In the genomic region with DNA sequence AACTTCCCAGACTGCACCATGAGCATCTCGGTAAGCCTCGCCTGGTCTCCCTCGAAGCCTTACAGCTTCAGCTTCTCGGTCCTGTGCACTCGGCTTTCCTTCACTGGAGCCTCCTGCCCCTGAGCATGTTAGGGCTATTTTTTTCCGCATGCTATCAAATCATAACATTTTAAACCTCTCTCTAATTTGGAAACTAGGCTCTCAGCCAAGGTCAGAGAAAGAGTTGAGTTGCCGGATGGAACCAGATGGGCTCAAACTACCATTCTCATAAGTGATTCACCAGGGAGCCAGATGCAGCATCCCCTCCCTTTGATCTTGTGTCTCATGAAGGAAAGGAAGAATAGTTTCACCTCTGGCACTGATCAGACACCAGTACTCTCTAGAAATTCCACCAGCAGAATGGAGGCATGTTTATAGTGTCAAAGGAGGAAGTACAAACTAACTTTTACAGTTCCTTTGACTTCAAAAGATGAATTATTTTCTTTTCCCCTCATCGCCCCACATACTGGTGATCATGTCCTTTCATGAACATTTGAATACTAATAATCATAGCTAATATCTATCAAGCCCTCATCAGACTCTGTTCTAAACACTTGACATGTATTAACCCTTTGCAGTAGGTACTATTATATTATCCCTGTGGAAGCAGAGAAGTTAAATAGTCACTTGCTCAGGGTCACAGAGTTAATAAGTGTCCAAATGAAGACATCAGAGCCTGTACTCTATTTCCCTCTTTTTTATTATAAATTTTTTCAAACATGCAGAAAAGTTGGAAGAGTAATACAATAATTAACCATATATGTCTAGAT, we compare ENCODE assay signal across 15 cellular contexts. TPM values are rescaled to one million over a fixed set of nuclear protein-coding genes. Genes with fewer than 3 reads are reported as not detected.
A peak's percentile ranks its signal among the peaks of the same experiment; 100 is the strongest.
DNase-seq lines count a peak whose midpoint lies in the region; ATAC-seq, FAIRE-seq and TF ChIP-seq lines count a peak whose summit lies in the region.
"Had no signal": no experiment of that assay in that cellular context is flagged by ENCODE, and none has a peak within 500 bp of the region (broad histone marks: within the 10 kb centered on the region; RNA-seq: fewer than 3 reads in every experiment).

No MANE protein-coding gene starts in this region.

- intact Hi-C loops in esophagus squamous epithelium (cut with DNase I) = no loop called here

- H3K27me3 ChIP-seq in BE2C (no peaks in the 10 kb centered on the region), esophagus squamous epithelium (no peaks in the 10 kb centered on the region)
- H3K27me3 ChIP-seq: testis had no signal

- H3K27ac Mint-ChIP-seq in nephron progenitor cell = peak overlapping the region; percentile 40

- no peak for ATAC-seq in GM21528 (IDR thresholded peaks at IDR 0.05; ENCODE audit: low FRiP score, unreplicated experiment)
- ATAC-seq: K562 had no signal

- H3K4me1 ChIP-seq in BE2C = peaks cover 5% of the 10 kb centered on the region; the same call in 1 of the 2 replicates
- peaks cover 0 to 17% (median 0%) of the 10 kb centered on the region in 3 donors for H3K4me1 ChIP-seq in esophagus squamous epithelium

- no peaks in the 10 kb centered on the region for H3K9me3 Mint-ChIP-seq in nephron progenitor cell

- DNase-seq in BE2C (peak; percentile 29), NCI-H2171 treated with DMSO at 0.1 percent for 48 hours (lab: John Stamatoyannopoulos, UW) (peak; percentile 97), esophagus squamous epithelium (lab: John Stamatoyannopoulos, UW) (no peak), nephron progenitor cell (no peak), NCI-H345 (lab: John Stamatoyannopoulos, UW) (no peak), D721Med (ENCODE audit: insufficient read length, low spot score) (no peak), H54 (ENCODE audit: insufficient read length, low spot score) (no peak)
- DNase-seq: aorta; H7; nucleus accumbens; stimulated activated CD4-positive, alpha-beta T cell treated with anti-CD3 and anti-CD28 coated beads, Interleukin-4, amount 100 ng/mL, for 1 hour; testis had no signal

- H3K4me3 ChIP-seq in BE2C (ENCODE audit: low read depth, low read length) (no peak overlapping the region), esophagus squamous epithelium (peak overlapping the region in 1 of 4 donors; percentile 9)
- H3K4me3 ChIP-seq: K562, testis had no signal

- H3K9me3 ChIP-seq in BE2C = no peaks in the 10 kb centered on the region
- H3K9me3 ChIP-seq in esophagus squamous epithelium = no peaks in the 10 kb centered on the region
- H3K9me3 ChIP-seq: testis had no signal

- H3K27me3 Mint-ChIP-seq in nephron progenitor cell (ENCODE audit: low read depth, poor library complexity) = no peaks in the 10 kb centered on the region

- H3K4me1 Mint-ChIP-seq in nephron progenitor cell = no peaks in the 10 kb centered on the region

- H3K36me3 ChIP-seq in BE2C (no peaks in the 10 kb centered on the region), esophagus squamous epithelium (peaks cover 0 to 14% (median 0%) of the 10 kb centered on the region in 3 donors)

- H3K36me3 Mint-ChIP-seq in nephron progenitor cell (ENCODE audit: low read depth) = peaks cover 56% of the 10 kb centered on the region

- 62% methylated on average over 8 of the region's 8 CpGs for WGBS in esophagus squamous epithelium, 2 donors

- H3K4me3 Mint-ChIP-seq in nephron progenitor cell = no peak overlapping the region

- FAIRE-seq in D721Med (lab: Jason Lieb, UNC) = no peak
- no peak for FAIRE-seq in H54 (lab: Jason Lieb, UNC)
- FAIRE-seq: K562, TTC549 had no signal

- TF ChIP-seq CTCF in BE2C (IDR thresholded peaks at IDR 0.05; ENCODE audit: low read depth, low read length) = no peak
- no peak for TF ChIP-seq CTCF in esophagus squamous epithelium (IDR thresholded peaks at IDR 0.05)
- TF ChIP-seq CTCF in nephron progenitor cell (IDR thresholded peaks at IDR 0.05) = no peak
- TF ChIP-seq CTCF in D721Med (IDR thresholded peaks at IDR 0.05; ENCODE audit: insufficient read depth, missing control alignments) = no peak

- H3K27ac ChIP-seq in esophagus squamous epithelium = peak overlapping the region in 3 of 4 donors; percentile 53 to 69 (median 67)

- TF ChIP-seq POLR2A in esophagus squamous epithelium (IDR thresholded peaks at IDR 0.05) = no peak
- no peak for TF ChIP-seq POLR2A in H54 (IDR thresholded peaks at IDR 0.05; ENCODE audit: low read depth, low read length)

RNA-seq across cellular contexts. Expression of a gene that starts 46.7 kb away (rescaled TPM):
- 6.6 TPM for polyA plus RNA-seq in BE2C (2012; ENCODE audit: insufficient read depth, insufficient read length, low read depth)
- 10 to 100 TPM in 3 of 4 donors, 1 to 10 TPM in 1; 7.5 to 24.6 (median 19.4) TPM for total RNA-seq in esophagus squamous epithelium
- polyA plus RNA-seq: K562 had no signal

Comparison
In these comparisons a context has a peak if more than half of its experiments do, and no peak if none do; other contexts are left out.
1. DNase-seq: peak in BE2C (single experiment) and NCI-H2171 treated with DMSO at 0.1 percent for 48 hours (single experiment); none in esophagus squamous epithelium (single experiment), nephron progenitor cell (single experiment), NCI-H345 (single experiment), D721Med (single experiment) and H54 (single experiment).